ENCODE assay signal across 34 cellular contexts in the genomic region with DNA sequence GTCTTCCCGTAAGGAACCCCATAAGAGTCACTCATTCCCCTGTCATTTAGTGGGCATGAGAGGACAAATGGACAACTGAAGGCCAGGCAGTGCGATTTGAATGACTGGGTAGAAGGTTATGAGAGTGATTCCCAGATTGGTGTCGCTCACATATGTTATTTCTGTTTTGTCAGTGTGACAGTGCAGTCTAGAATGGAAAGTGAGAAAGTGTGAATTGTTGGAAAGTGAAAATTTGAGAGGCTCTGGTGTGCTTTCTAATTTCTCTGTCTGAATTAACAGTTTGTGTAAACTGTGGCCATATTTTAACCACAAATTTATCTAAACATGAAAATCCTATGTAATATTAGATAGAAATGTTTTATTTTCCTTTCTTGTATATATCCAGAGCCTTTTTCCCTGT. TPM values are rescaled to one million over a fixed set of nuclear protein-coding genes. Genes with fewer than 3 reads are reported as not detected.
"Had no signal": no experiment of that assay in that cellular context is flagged by ENCODE, and none has a peak within 500 bp of the region (broad histone marks: within the 10 kb centered on the region; RNA-seq: fewer than 3 reads in every experiment).

No MANE protein-coding gene starts in this region.

- H3K9me3 ChIP-seq: MG63 had no signal

- H3K36me3 ChIP-seq: MG63 had no signal

- H3K27ac ChIP-seq: KMS-11 had no signal

- H3K9ac ChIP-seq: KMS-11 had no signal

- H3K27me3 ChIP-seq: MG63 had no signal

- H3K4me3 ChIP-seq: MG63 had no signal

- DNase-seq: Karpas-422, Kasumi-1, MG63, MM.1S, MV-4-11, NCI-H1048, NCI-H1092, NCI-H1092 treated with DMSO at 0.1 percent for 48 hours, NCI-H1105, NCI-H1105 treated with DMSO at 0.1 percent for 48 hours, NCI-H1417, NCI-H1417 treated with DMSO at 0.1 percent for 48 hours, NCI-H1436, NCI-H1436 treated with DMSO at 0.1 percent for 48 hours, NCI-H146, NCI-H1694, NCI-H1694 treated with DMSO at 0.1 percent for 48 hours, NCI-H187, NCI-H187 treated with DMSO at 0.1 percent for 48 hours, NCI-H1930, NCI-H2029, NCI-H2029 treated with DMSO at 0.1 percent for 48 hours, NCI-H2081 treated with DMSO at 0.1 percent for 48 hours, NCI-H2107, NCI-H2171, NCI-H2227 treated with DMSO at 0.1 percent for 48 hours, NCI-H226, NCI-H345, NCI-H446, NCI-H446 treated with DMSO at 0.1 percent for 48 hours, NCI-H510A had no signal

- H3K4me2 ChIP-seq: KMS-11 had no signal

RNA-seq across cellular contexts. Expression of gene ASXL3, which starts 49.1 kb away (rescaled TPM):
- total RNA-seq: M059J, MCF 10A had no signal
